ENCODE assay signal across 9 cellular contexts in the genomic region with DNA sequence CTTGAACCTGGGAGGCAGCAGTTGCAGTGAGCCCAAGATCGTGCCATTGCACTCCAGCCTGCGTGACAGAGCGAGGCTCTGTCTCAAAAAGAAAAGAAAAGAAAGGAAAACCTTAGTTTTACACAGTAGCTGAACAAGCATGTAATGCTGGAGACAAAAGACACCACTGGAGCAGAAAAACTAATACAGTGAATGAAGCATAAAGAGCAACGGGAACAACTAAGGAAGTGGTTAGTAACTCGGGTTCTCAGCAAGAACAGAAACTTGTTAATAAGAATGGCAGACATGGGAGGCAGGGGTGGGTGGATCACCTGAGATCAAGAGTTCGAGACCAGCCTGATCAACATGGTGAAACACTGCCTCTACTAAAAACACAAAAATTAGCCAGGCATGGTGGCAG.
"Had no signal": no experiment of that assay in that cellular context is flagged by ENCODE, and none has a peak within 500 bp of the region (broad histone marks: within the 10 kb centered on the region; RNA-seq: fewer than 3 reads in every experiment).

No MANE protein-coding gene starts in this region.

- ATAC-seq: HCT116, K562 had no signal

- H3K27ac ChIP-seq: GM23248 had no signal

- H3K36me3 ChIP-seq: HAP-1 had no signal

- H3K4me3 ChIP-seq: GM23248, HAP-1, K562 had no signal

- H3K4me1 ChIP-seq: HAP-1 had no signal

- DNase-seq: GM23248, GOT3, H7, HFFc6, IMR-90, KG1 had no signal

- H2AFZ ChIP-seq: GM23248 had no signal

- H3K9me3 ChIP-seq: HAP-1 had no signal

- H3K9ac ChIP-seq: GM23248 had no signal
